In the genomic region with DNA sequence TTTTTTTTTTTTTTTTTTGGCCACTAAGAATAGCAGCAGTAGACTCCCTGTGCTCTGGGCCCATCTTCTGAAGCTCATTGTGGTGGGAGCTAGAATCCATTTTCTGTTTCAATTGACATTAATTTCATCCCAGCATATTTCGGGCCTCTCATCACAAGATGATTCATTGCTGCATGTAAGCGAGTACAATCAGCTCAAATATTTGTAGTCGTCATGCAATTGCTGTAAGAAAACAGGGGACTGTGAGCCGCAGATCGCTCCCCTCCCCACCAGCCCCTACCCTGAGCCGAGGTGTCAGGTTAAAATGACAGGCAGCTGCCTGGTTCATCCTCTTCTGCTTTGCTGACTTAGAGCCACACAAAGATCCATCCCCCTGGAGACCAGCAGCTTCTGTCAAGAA, we compare ENCODE assay signal across 15 cellular contexts.
DNase-seq lines count a peak whose midpoint lies in the region; ATAC-seq, FAIRE-seq and TF ChIP-seq lines count a peak whose summit lies in the region.
"Had no signal": no experiment of that assay in that cellular context is flagged by ENCODE, and none has a peak within 500 bp of the region (broad histone marks: within the 10 kb centered on the region; RNA-seq: fewer than 3 reads in every experiment).

No MANE protein-coding gene starts in this region.

- POLR2A ChIA-PET in AG04449 (lab: Yijun Ruan, JAX), result interaction anchor here (0.7 to 1.6 kb wide), 3 partner anchors 11 to 145 kb away, joined by 3 to 6 read pairs (median 3); no protein-coding TSS in a partner anchor

- H3K9me3 Mint-ChIP-seq in activated naive CD4-positive, alpha-beta T cell treated with anti-CD3 and anti-CD28 coated beads for 36 hours, result no peaks in the 10 kb centered on the region

- no peak overlapping the region for H3K27ac Mint-ChIP-seq in activated naive CD4-positive, alpha-beta T cell treated with anti-CD3 and anti-CD28 coated beads for 36 hours
- H3K27ac Mint-ChIP-seq: memory B cell had no signal

- H3K4me3 ChIP-seq in AG04449 (ENCODE audit: low read depth, low read length) (no peak overlapping the region), bronchial epithelial cell (ENCODE audit: low read depth, low read length) (no peak overlapping the region)
- H3K4me3 ChIP-seq: thyroid gland had no signal

- no peaks in the 10 kb centered on the region for H3K4me1 Mint-ChIP-seq in activated naive CD4-positive, alpha-beta T cell treated with anti-CD3 and anti-CD28 coated beads for 36 hours (ENCODE audit: low read depth)
- H3K4me1 Mint-ChIP-seq: memory B cell had no signal

- H3K4me3 Mint-ChIP-seq in activated naive CD4-positive, alpha-beta T cell treated with anti-CD3 and anti-CD28 coated beads for 36 hours, result no peak overlapping the region
- H3K4me3 Mint-ChIP-seq: memory B cell had no signal

- peaks cover 1% of the 10 kb centered on the region for H3K27me3 ChIP-seq in bronchial epithelial cell (ENCODE audit: control insufficient read depth, insufficient read depth, low read length)
- H3K27me3 ChIP-seq: thyroid gland had no signal

- ATAC-seq in GM19328 (IDR thresholded peaks at IDR 0.05; ENCODE audit: unreplicated experiment), result no peak

- no peaks in the 10 kb centered on the region for H3K36me3 ChIP-seq in bronchial epithelial cell (ENCODE audit: control insufficient read depth, insufficient read depth, low read length)
- H3K36me3 ChIP-seq: thyroid gland had no signal

- FAIRE-seq in bronchial epithelial cell (lab: Jason Lieb, UNC), result no peak

- H3K27me3 Mint-ChIP-seq in activated naive CD4-positive, alpha-beta T cell treated with anti-CD3 and anti-CD28 coated beads for 36 hours (ENCODE audit: low read depth), result no peaks in the 10 kb centered on the region

- H3K36me3 Mint-ChIP-seq in activated naive CD4-positive, alpha-beta T cell treated with anti-CD3 and anti-CD28 coated beads for 36 hours (ENCODE audit: low read depth), result no peaks in the 10 kb centered on the region
- H3K36me3 Mint-ChIP-seq: memory B cell had no signal

- DNase-seq in AG04449 (ENCODE audit: low read depth, low spot score), result peak; percentile 58
- peak; percentile 53 for DNase-seq in HS-27A (ENCODE audit: low read depth)
- DNase-seq in bronchial epithelial cell (ENCODE audit: low read depth), result peak; percentile 74
- peak; percentile 35 for DNase-seq in left kidney (ENCODE audit: low read depth, low spot score)
- DNase-seq in stimulated activated CD4-positive, alpha-beta T cell treated with anti-CD3 and anti-CD28 coated beads, Interleukin-1b, Interleukin-23, amount 100 ng/mL, for 48 hours, result no peak
- DNase-seq in stimulated activated CD4-positive, alpha-beta T cell treated with anti-CD3 and anti-CD28 coated beads, Interleukin-15, amount 100 ng/mL, for 24 hours, result no peak
- DNase-seq in activated naive CD4-positive, alpha-beta T cell treated with anti-CD3 and anti-CD28 coated beads for 36 hours, result no peak
- DNase-seq: activated CD4-positive, alpha-beta T cell treated with anti-CD3 and anti-CD28 coated beads for 1 hour; activated T-cell treated with anti-CD3 and anti-CD28 coated beads, Interleukin-2, amount 50 U/mL, for 1 hour; aorta; effector CD4-positive, alpha-beta T cell; NCI-H446 treated with DMSO at 0.1 percent for 48 hours; thyroid gland had no signal

- CTCF ChIA-PET in AG04449 (lab: Yijun Ruan, JAX), result interaction anchor here (1.2 kb wide), 1 partner anchor 9 kb away, joined by 3 read pairs; no protein-coding TSS in a partner anchor
- CTCF ChIA-PET in activated naive CD4-positive, alpha-beta T cell treated with anti-CD3 and anti-CD28 coated beads for 36 hours (lab: Charles Lee), result no interaction called here

- intact Hi-C loops in activated naive CD4-positive, alpha-beta T cell treated with anti-CD3 and anti-CD28 coated beads for 36 hours (cut with micrococcal nuclease), result no loop called here

- TF ChIP-seq CTCF in AG04449 (IDR thresholded peaks at IDR 0.05; ENCODE audit: insufficient read depth, low read length, missing control alignments) (no peak), bronchial epithelial cell (IDR thresholded peaks at IDR 0.05; ENCODE audit: insufficient read depth, low read length, severe bottlenecking) (no peak)

Comparison
In these comparisons a context has a peak if more than half of its experiments do, and no peak if none do; other contexts are left out.
1. DNase-seq: peak in AG04449 (single experiment), HS-27A (single experiment), bronchial epithelial cell (single experiment) and left kidney (single experiment); none in stimulated activated CD4-positive, alpha-beta T cell treated with anti-CD3 and anti-CD28 coated beads, Interleukin-1b, Interleukin-23, amount 100 ng/mL, for 48 hours (single experiment), stimulated activated CD4-positive, alpha-beta T cell treated with anti-CD3 and anti-CD28 coated beads, Interleukin-15, amount 100 ng/mL, for 24 hours (single experiment) and activated naive CD4-positive, alpha-beta T cell treated with anti-CD3 and anti-CD28 coated beads for 36 hours (single experiment).